9 cellular contexts compared by ENCODE assay signal in genomic region chr3:125150525-125151436, GRCh38.
A peak's percentile ranks its signal among the peaks of the same experiment; 100 is the strongest.
DNase-seq lines count a peak whose midpoint lies in the region; ATAC-seq and TF ChIP-seq lines count a peak whose summit lies in the region.
"Had no signal": no experiment of that assay in that cellular context is flagged by ENCODE, and none has a peak within 500 bp of the region (broad histone marks: within the 10 kb centered on the region; RNA-seq: fewer than 3 reads in every experiment).

No MANE protein-coding gene starts in this region.

- H2AFZ ChIP-seq in IMR-90 (replicated peaks; ENCODE audit: low read length, poor library complexity) (no peak overlapping the region), SU-DHL-6 (ENCODE audit: low read depth, low read length, severe bottlenecking) (no peak overlapping the region), mammary epithelial cell (ENCODE audit: low read depth, low read length) (no peak overlapping the region)

- H3K4me1 ChIP-seq in IMR-90 (ENCODE audit: control insufficient read depth, insufficient read depth, low read length) (peaks cover 9% of the 10 kb centered on the region), mammary epithelial cell (ENCODE audit: insufficient read depth, low read length) (no peaks in the 10 kb centered on the region)

- POLR2A ChIA-PET in IMR-90 (lab: Charles Lee; ENCODE audit: unreplicated experiment): no interaction called here

- no peak overlapping the region for H4K91ac ChIP-seq in IMR-90 (ENCODE audit: insufficient read depth, low read depth, low read length)

- no peak for TF ChIP-seq POLR2A in IMR-90 (IDR thresholded peaks at IDR 0.05; ENCODE audit: low read depth, low read length)

- no peaks in the 10 kb centered on the region for H3K36me3 Mint-ChIP-seq in natural killer cell
- H3K36me3 Mint-ChIP-seq: activated naive CD4-positive, alpha-beta T cell treated with anti-CD3 and anti-CD28 coated beads, Interleukin-2, amount 50 U/mL, for 24 hours had no signal

- H3K27me3 ChIP-seq in IMR-90 (ENCODE audit: control insufficient read depth, insufficient read depth, low read length): no peaks in the 10 kb centered on the region
- no peaks in the 10 kb centered on the region for H3K27me3 ChIP-seq in SU-DHL-6 (ENCODE audit: low read length)
- H3K27me3 ChIP-seq in mammary epithelial cell (ENCODE audit: insufficient read depth, low read length): no peaks in the 10 kb centered on the region

- H4K8ac ChIP-seq in IMR-90 (ENCODE audit: low read depth in 2 of 2, low read length in 2 of 2): no peak overlapping the region

- H3K4me1 Mint-ChIP-seq in natural killer cell: peaks cover 45 to 61% of the 10 kb centered on the region in 2 donors

- no peak overlapping the region for H2BK5ac ChIP-seq in IMR-90 (ENCODE audit: low read depth, low read length, poor library complexity, severe bottlenecking)

- no peaks in the 10 kb centered on the region for H3K36me3 ChIP-seq in IMR-90 (ENCODE audit: control insufficient read depth, insufficient read depth, low read length)
- H3K36me3 ChIP-seq in SU-DHL-6 (ENCODE audit: low read length): no peaks in the 10 kb centered on the region
- H3K36me3 ChIP-seq in mammary epithelial cell (ENCODE audit: insufficient read depth, low read length): no peaks in the 10 kb centered on the region

- peaks cover 14% of the 10 kb centered on the region for H3K9me1 ChIP-seq in IMR-90 (ENCODE audit: insufficient read depth, low read length)

- peak overlapping the region; percentile 9; the same call in 1 of the 2 replicates for H3K14ac ChIP-seq in IMR-90 (replicated peaks; ENCODE audit: low read depth, low read length)

- peak; percentile 40; the same call in 1 of the 2 replicates for TF ChIP-seq RAD21 in IMR-90 (IDR thresholded peaks at IDR 0.05; ENCODE audit: low read length)

- H3K27me3 Mint-ChIP-seq in natural killer cell (ENCODE audit: low read depth in 2 of 2): no peaks in the 10 kb centered on the region
- H3K27me3 Mint-ChIP-seq: activated naive CD4-positive, alpha-beta T cell treated with anti-CD3 and anti-CD28 coated beads, Interleukin-2, amount 50 U/mL, for 24 hours had no signal

- DNase-seq in ELF-1 (ENCODE audit: low read depth, low spot score): peak; percentile 66
- peak; percentile 27 for DNase-seq in IMR-90
- no peak for DNase-seq in mammary epithelial cell
- DNase-seq in natural killer cell: no peak
- DNase-seq in caudate nucleus (lab: John Stamatoyannopoulos, UW): no peak

- H3K79me1 ChIP-seq in IMR-90 (ENCODE audit: low read depth in 1 of 2, low read length in 2 of 2): no peaks in the 10 kb centered on the region

- H3K4me3 Mint-ChIP-seq in natural killer cell: no peak overlapping the region
- H3K4me3 Mint-ChIP-seq: activated naive CD4-positive, alpha-beta T cell treated with anti-CD3 and anti-CD28 coated beads, Interleukin-2, amount 50 U/mL, for 24 hours had no signal

- H2BK120ac ChIP-seq in IMR-90 (ENCODE audit: low read depth, low read length): no peak overlapping the region

- H3F3A ChIP-seq in SU-DHL-6 (ENCODE audit: insufficient read depth): no peaks in the 10 kb centered on the region

- no peak overlapping the region for H3K4me3 ChIP-seq in IMR-90 (ENCODE audit: insufficient read depth, low read depth, low read length)
- no peak overlapping the region for H3K4me3 ChIP-seq in SU-DHL-6 (ENCODE audit: insufficient read depth, low read length, poor library complexity, severe bottlenecking)
- no peak overlapping the region for H3K4me3 ChIP-seq in mammary epithelial cell (replicated peaks in 1 of 3; ENCODE audit: insufficient read depth in 1 of 3, low read depth in 2 of 3, low read length in 3 of 3)

- CTCF ChIA-PET in IMR-90 (lab: Yijun Ruan, JAX) (interaction anchor here (0.6 kb wide), 2 partner anchors 90 to 300 kb away, joined by 3 to 4 read pairs; no protein-coding TSS in a partner anchor), mammary epithelial cell (lab: Charles Lee; ENCODE audit: low non-redundant PET) (interaction anchor here (0.6 kb wide), 1 partner anchor 34 kb away, joined by 4 read pairs; no protein-coding TSS in a partner anchor)

- ATAC-seq in IMR-90 (ENCODE audit: low read depth) (no peak), natural killer cell (peak in 2 of 3 donors; percentile 52), GM21786 (IDR thresholded peaks at IDR 0.05; ENCODE audit: unreplicated experiment) (no peak), GM19023 (IDR thresholded peaks at IDR 0.05; ENCODE audit: unreplicated experiment) (no peak)

- no peaks in the 10 kb centered on the region for H3K9me3 Mint-ChIP-seq in natural killer cell
- H3K9me3 Mint-ChIP-seq: activated naive CD4-positive, alpha-beta T cell treated with anti-CD3 and anti-CD28 coated beads, Interleukin-2, amount 50 U/mL, for 24 hours had no signal

- dilution Hi-C loops in IMR-90 (cut with HindIII; ENCODE audit: low sequenced_read_pairs, unreplicated experiment) (no loop called here), mammary epithelial cell (cut with HindIII; ENCODE audit: low sequenced_read_pairs) (no loop called here)

- no peak overlapping the region for H3K4ac ChIP-seq in IMR-90 (ENCODE audit: low read depth, low read length)

- WGBS in IMR-90 (ENCODE audit: extremely low coverage in 2 of 2, insufficient read length in 1 of 2), 2 experiments: 92% methylated on average over 4 of the region's 14 CpGs; no CpG with 5 or more reads in 1 of the 2 experiments
- 82% methylated on average over 14 of the region's 14 CpGs for WGBS in mammary epithelial cell (ENCODE audit: low coverage, missing lambda C conversion rate)

- H2BK15ac ChIP-seq in IMR-90 (ENCODE audit: low read depth, low read length): no peak overlapping the region

- peak overlapping the region; percentile 51; the same call in 1 of the 2 replicates for H2AK5ac ChIP-seq in IMR-90 (ENCODE audit: low read depth, low read length)

- H2AK9ac ChIP-seq in IMR-90 (replicated peaks; ENCODE audit: low read depth, low read length, poor library complexity): no peak overlapping the region

- H3K27ac ChIP-seq in IMR-90 (ENCODE audit: insufficient read depth, low read length) (no peak overlapping the region), SU-DHL-6 (ENCODE audit: low read depth, low read length) (no peak overlapping the region), mammary epithelial cell (ENCODE audit: insufficient read depth, low read depth, low read length) (no peak overlapping the region), caudate nucleus (ENCODE audit: low read depth, low read length) (no peak overlapping the region)

- no TSS peak for BruUV-seq in IMR-90 (replicated peaks; lab: Mats Ljungman, UMichigan)
- no TSS peak for BruUV-seq in mammary epithelial cell (replicated peaks; lab: Mats Ljungman, UMichigan)

- H3K9me3 ChIP-seq in IMR-90 (ENCODE audit: control insufficient read depth, insufficient read depth, low read length) (no peaks in the 10 kb centered on the region), SU-DHL-6 (ENCODE audit: insufficient read depth, low read length) (no peaks in the 10 kb centered on the region), mammary epithelial cell (replicated peaks; ENCODE audit: insufficient read depth, low read length) (no peaks in the 10 kb centered on the region)

- intact Hi-C loops in IMR-90 (cut with micrococcal nuclease) (no loop called here), mammary epithelial cell (cut with micrococcal nuclease) (loop anchor here (2.0 to 10.0 kb wide), 3 partner anchors 93 to 434 kb away; partner anchors contain the start of gene HEG1), natural killer cell (cut with micrococcal nuclease) (loop anchor here (5.0 kb wide), 1 partner anchor 33 kb away; no protein-coding TSS in a partner anchor)

- no peak overlapping the region for H3K4me2 ChIP-seq in IMR-90 (ENCODE audit: low read depth, low read length)
- H3K4me2 ChIP-seq in SU-DHL-6 (ENCODE audit: low read depth, low read length, poor library complexity, severe bottlenecking): no peak overlapping the region
- H3K4me2 ChIP-seq in mammary epithelial cell (ENCODE audit: insufficient read depth, low read depth, low read length): no peak overlapping the region

- no peak overlapping the region for H3K27ac Mint-ChIP-seq in natural killer cell
- H3K27ac Mint-ChIP-seq: activated naive CD4-positive, alpha-beta T cell treated with anti-CD3 and anti-CD28 coated beads, Interleukin-2, amount 50 U/mL, for 24 hours had no signal

- H4K5ac ChIP-seq in IMR-90 (ENCODE audit: low read depth, low read length): no peak overlapping the region

- H3K23ac ChIP-seq in IMR-90 (ENCODE audit: low read depth, low read length): no peak overlapping the region

- H2BK20ac ChIP-seq in IMR-90 (ENCODE audit: low read depth, low read length): no peak overlapping the region

- H4K20me1 ChIP-seq in IMR-90 (ENCODE audit: insufficient read depth, low read length): no peaks in the 10 kb centered on the region
- H4K20me1 ChIP-seq in SU-DHL-6 (ENCODE audit: low read depth, low read length): no peaks in the 10 kb centered on the region
- no peaks in the 10 kb centered on the region for H4K20me1 ChIP-seq in mammary epithelial cell (ENCODE audit: insufficient read depth, low read length)

- TF ChIP-seq CTCF in IMR-90 (conservative IDR thresholded peaks at IDR 0.05; ENCODE audit: low read depth, low read length): peak; percentile 35; the same call in 1 of the 2 replicates
- peak; percentile 46 for TF ChIP-seq CTCF in SU-DHL-6 (IDR thresholded peaks at IDR 0.05; ENCODE audit: insufficient read depth, low read length, poor library complexity, severe bottlenecking)
- TF ChIP-seq CTCF in mammary epithelial cell (conservative IDR thresholded peaks at IDR 0.05 in 1 of 2, IDR thresholded peaks at IDR 0.05 in 1 of 2; ENCODE audit: extremely low read depth in 1 of 2, insufficient read depth in 1 of 2, low read depth in 1 of 2, low read length in 2 of 2): peak; percentile 45 to 67
- peak; percentile 46 for TF ChIP-seq CTCF in natural killer cell (IDR thresholded peaks at IDR 0.05)

- H3K9me2 ChIP-seq in SU-DHL-6 (replicated peaks; ENCODE audit: insufficient read depth, low read length): no peaks in the 10 kb centered on the region

- no peaks in the 10 kb centered on the region for H3K79me2 ChIP-seq in SU-DHL-6 (ENCODE audit: insufficient read depth, low read length)
- H3K79me2 ChIP-seq in mammary epithelial cell (ENCODE audit: insufficient read depth, low read length): no peaks in the 10 kb centered on the region

- H3K9ac ChIP-seq in IMR-90 (ENCODE audit: low read depth, low read length) (no peak overlapping the region), SU-DHL-6 (ENCODE audit: low read length) (no peak overlapping the region), mammary epithelial cell (ENCODE audit: insufficient read depth, low read length) (no peak overlapping the region)

- H3K56ac ChIP-seq in IMR-90 (ENCODE audit: extremely low read depth, insufficient read depth, low read length): no peak overlapping the region

- H3K18ac ChIP-seq in IMR-90 (ENCODE audit: low read depth, low read length): no peak overlapping the region

- in situ Hi-C loops in IMR-90 (cut with MboI; ENCODE audit: low sequenced_read_pairs): no loop called here
- in situ Hi-C loops in mammary epithelial cell (cut with MboI; ENCODE audit: low sequenced_read_pairs in 2 of 2): no loop called here

Comparison
In these comparisons a context has a peak if more than half of its experiments do, and no peak if none do; other contexts are left out.
1. DNase-seq: peak in ELF-1 (single experiment) and IMR-90 (single experiment); none in mammary epithelial cell (single experiment), natural killer cell (single experiment) and caudate nucleus (0 of 61).
2. ATAC-seq: peak in natural killer cell (2 of 3); none in IMR-90 (single experiment), GM21786 (single experiment) and GM19023 (single experiment).
3. Peak in every context shown above with its lines, with median percentiles within 50 percentile points of each other: CTCF ChIP-seq.